Comparison of ENCODE assay signal across 8 cellular contexts in genomic region chr1:6497215-6497866, GRCh38. TPM values are rescaled to one million over a fixed set of nuclear protein-coding genes. Genes with fewer than 3 reads are reported as not detected.
A peak's percentile ranks its signal among the peaks of the same experiment; 100 is the strongest.
DNase-seq lines count a peak whose midpoint lies in the region; ATAC-seq and TF ChIP-seq lines count a peak whose summit lies in the region.

No MANE protein-coding gene starts in this region.

- peaks cover 0 to 3% (median 0%) of the 10 kb centered on the region in 5 experiments for H3K9me3 Mint-ChIP-seq in brain

- peak overlapping the region; percentile 24 to 89 (median 71) for H3K27ac Mint-ChIP-seq in brain

- no peak for TF ChIP-seq CTCF in brain (conservative IDR thresholded peaks at IDR 0.05)

- H3K36me3 Mint-ChIP-seq in brain, result peaks cover 5% of the 10 kb centered on the region

- H3K4me3 Mint-ChIP-seq in brain, result peak overlapping the region; percentile 83 to 86 (median 84)

- intact Hi-C loops in Right ventricle myocardium inferior (cut with DNase I), result no loop called here
- intact Hi-C loops in cardiac septum (cut with DNase I), result no loop called here

- H3K27me3 Mint-ChIP-seq in brain, result peaks cover 3% of the 10 kb centered on the region

- ATAC-seq in Right ventricle myocardium inferior (peak; percentile 66), GM19452 (IDR thresholded peaks at IDR 0.05; ENCODE audit: unreplicated experiment) (no peak)

- peaks cover 62% of the 10 kb centered on the region for H3K4me1 Mint-ChIP-seq in brain

- DNase-seq in Right ventricle myocardium inferior (ENCODE audit: missing footprints), result peak; percentile 84
- DNase-seq in cardiac septum (ENCODE audit: low spot score), result no peak
- peak; percentile 33 for DNase-seq in T follicular helper cell (ENCODE audit: low read depth)
- peak; percentile 97 for DNase-seq in iPS-NIHi11 (ENCODE audit: low spot score)
- peak; percentile 53 for DNase-seq in stimulated activated CD4-positive, alpha-beta T cell treated with anti-CD3 and anti-CD28 coated beads, Interleukin-12 subunit alpha, Interleukin-12 subunit beta, amount 100 ng/mL, for 4 hours
- no peak for DNase-seq in NCI-H446 treated with DMSO at 0.1 percent for 48 hours (lab: John Stamatoyannopoulos, UW)

RNA-seq across cellular contexts. Expression of gene PLEKHG5, which starts 5.9 kb away (rescaled TPM):
- total RNA-seq in Right ventricle myocardium inferior (16.8 TPM), cardiac septum (14.9 TPM)
- 28.0 TPM for polyA plus RNA-seq in brain (ENCODE audit: insufficient read depth, low read depth, low replicate concordance)

RNA-seq across cellular contexts. Expression of gene TNFRSF25, which starts 31.4 kb away (rescaled TPM):
- total RNA-seq in Right ventricle myocardium inferior (11.4 TPM), cardiac septum (8.5 TPM)
- 6.4 TPM for polyA plus RNA-seq in brain (ENCODE audit: insufficient read depth, low read depth, low replicate concordance)

RNA-seq across cellular contexts. Expression of gene NOL9, which starts 57.0 kb away (rescaled TPM):
- total RNA-seq in Right ventricle myocardium inferior (12.6 TPM), cardiac septum (16.5 TPM)
- 5.0 TPM for polyA plus RNA-seq in brain (ENCODE audit: insufficient read depth, low read depth, low replicate concordance)

RNA-seq across cellular contexts. Expression of gene TAS1R1, which starts 57.8 kb away (rescaled TPM):
- total RNA-seq in Right ventricle myocardium inferior (not detected), cardiac septum (not detected)
- polyA plus RNA-seq in brain (ENCODE audit: insufficient read depth, low read depth, low replicate concordance), result not detected

Comparison
In these comparisons a context has a peak if more than half of its experiments do, and no peak if none do; other contexts are left out.
1. DNase-seq: peak in Right ventricle myocardium inferior (single experiment), T follicular helper cell (single experiment), iPS-NIHi11 (single experiment) and stimulated activated CD4-positive, alpha-beta T cell treated with anti-CD3 and anti-CD28 coated beads, Interleukin-12 subunit alpha, Interleukin-12 subunit beta, amount 100 ng/mL, for 4 hours (single experiment); none in cardiac septum (single experiment) and NCI-H446 treated with DMSO at 0.1 percent for 48 hours (single experiment).